ENCODE assay signal across 8 cellular contexts in the genomic region with DNA sequence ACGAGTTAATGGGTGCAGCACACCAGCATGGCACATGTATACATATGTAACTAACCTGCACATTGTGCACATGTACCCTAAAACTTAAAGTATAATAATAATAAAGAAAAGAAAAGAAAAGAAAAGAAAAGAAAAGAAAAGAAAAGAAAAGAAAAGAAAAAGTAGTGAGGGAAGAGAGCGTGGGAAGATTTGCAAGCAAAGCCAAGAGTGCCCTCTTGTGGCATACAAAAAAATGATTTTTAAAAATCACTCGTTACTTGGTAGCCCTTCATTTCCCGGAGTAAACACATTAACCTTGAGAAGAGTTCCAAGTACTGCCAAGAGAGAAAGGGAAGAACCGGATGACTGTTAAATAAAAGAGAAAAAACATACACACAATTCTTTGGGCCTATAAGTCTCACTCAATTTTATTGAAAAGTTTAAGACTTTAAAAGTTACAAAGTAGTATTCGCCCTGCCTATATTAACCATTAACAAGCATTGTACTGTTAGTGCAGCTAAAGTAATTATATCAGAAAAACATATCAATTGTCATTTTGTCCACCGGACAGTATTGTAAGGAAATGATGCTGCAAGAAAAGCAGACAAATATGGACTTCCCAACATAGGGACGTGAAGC. TPM values are rescaled to one million over a fixed set of nuclear protein-coding genes. Genes with fewer than 3 reads are reported as not detected.
A peak's percentile ranks its signal among the peaks of the same experiment; 100 is the strongest.
DNase-seq lines count a peak whose midpoint lies in the region; ATAC-seq and TF ChIP-seq lines count a peak whose summit lies in the region.

No MANE protein-coding gene starts in this region.

- peaks cover 8% of the 10 kb centered on the region for H3K4me1 Mint-ChIP-seq in chondrocyte (ENCODE audit: low read depth)

- peak; percentile 87 for TF ChIP-seq CTCF in chondrocyte (IDR thresholded peaks at IDR 0.05)
- peak; percentile 49 for TF ChIP-seq CTCF in liver (IDR thresholded peaks at IDR 0.05; ENCODE audit: low read depth, low read length, missing input control)

- H3K9me3 Mint-ChIP-seq in chondrocyte (ENCODE audit: low read depth), result no peaks in the 10 kb centered on the region

- peaks cover 2% of the 10 kb centered on the region for H3K36me3 Mint-ChIP-seq in chondrocyte (ENCODE audit: low read depth)

- no peak overlapping the region for H3K27ac Mint-ChIP-seq in chondrocyte (ENCODE audit: unreplicated experiment)

- H3K4me1 ChIP-seq in liver (ENCODE audit: control insufficient read depth in 4 of 4, insufficient read depth in 4 of 4, low read length in 3 of 4), result peaks cover under 1 to 13% (median 13%) of the 10 kb centered on the region in 4 donors

- ATAC-seq in stimulated activated naive CD8-positive, alpha-beta T cell treated with anti-CD3 and anti-CD28 coated beads, Interleukin-15, Interleukin-2, amounts not matched to agents 100 U/mL and 50 U/mL, for 24 hours, result no peak
- no peak for ATAC-seq in GM18517 (IDR thresholded peaks at IDR 0.05; ENCODE audit: unreplicated experiment)

- DNase-seq in NCI-H345 (lab: John Stamatoyannopoulos, UW), result peak; percentile 18
- DNase-seq in NCI-H345 treated with DMSO at 0.1 percent for 48 hours (lab: John Stamatoyannopoulos, UW; ENCODE audit: unreplicated experiment), result no peak
- DNase-seq in NCI-H82 treated with DMSO at 0.1 percent for 48 hours (lab: John Stamatoyannopoulos, UW; ENCODE audit: unreplicated experiment), result peak; percentile 2
- no peak for DNase-seq in chondrocyte (ENCODE audit: low spot score)
- no peak for DNase-seq in mesenteric fat pad (ENCODE audit: low spot score)
- DNase-seq in stimulated activated naive CD8-positive, alpha-beta T cell treated with anti-CD3 and anti-CD28 coated beads, Interleukin-15, Interleukin-2, amounts not matched to agents 100 U/mL and 50 U/mL, for 24 hours, result no peak

- WGBS in liver, result 37% methylated on average over 8 of the region's 8 CpGs

- no peak overlapping the region for H3K27ac ChIP-seq in liver (ENCODE audit: low read depth in 1 of 2, low read length in 2 of 2)

- H3K36me3 ChIP-seq in liver (ENCODE audit: control insufficient read depth in 4 of 4, insufficient read depth in 3 of 4, low read depth in 1 of 4, low read length in 3 of 4), result peaks cover 2 to 11% (median 9%) of the 10 kb centered on the region in 4 donors

- H3K9me3 ChIP-seq in liver (ENCODE audit: control insufficient read depth in 4 of 4, low read length in 3 of 4), result no peaks in the 10 kb centered on the region

- peaks cover 20% of the 10 kb centered on the region for H3K27me3 Mint-ChIP-seq in chondrocyte (ENCODE audit: low read depth)

- peaks cover 0 to 6% (median 0%) of the 10 kb centered on the region in 4 donors for H3K27me3 ChIP-seq in liver (ENCODE audit: control insufficient read depth in 4 of 4, insufficient read depth in 4 of 4, low read length in 3 of 4)

- TF ChIP-seq RAD21 in liver (IDR thresholded peaks at IDR 0.05), result peak; percentile 85

- H3K4me3 ChIP-seq in liver (ENCODE audit: low read depth in 1 of 3, low read length in 3 of 3), result no peak overlapping the region

- no peak overlapping the region for H3K9ac ChIP-seq in liver (ENCODE audit: low read depth in 1 of 2, low read length in 2 of 2)

- H3K4me3 Mint-ChIP-seq in chondrocyte (ENCODE audit: unreplicated experiment), result no peak overlapping the region

TF ChIP-seq in liver, 16 proteins besides CTCF, POLR2A, EP300 and RAD21:
- TF ChIP-seq, protein P1, sequence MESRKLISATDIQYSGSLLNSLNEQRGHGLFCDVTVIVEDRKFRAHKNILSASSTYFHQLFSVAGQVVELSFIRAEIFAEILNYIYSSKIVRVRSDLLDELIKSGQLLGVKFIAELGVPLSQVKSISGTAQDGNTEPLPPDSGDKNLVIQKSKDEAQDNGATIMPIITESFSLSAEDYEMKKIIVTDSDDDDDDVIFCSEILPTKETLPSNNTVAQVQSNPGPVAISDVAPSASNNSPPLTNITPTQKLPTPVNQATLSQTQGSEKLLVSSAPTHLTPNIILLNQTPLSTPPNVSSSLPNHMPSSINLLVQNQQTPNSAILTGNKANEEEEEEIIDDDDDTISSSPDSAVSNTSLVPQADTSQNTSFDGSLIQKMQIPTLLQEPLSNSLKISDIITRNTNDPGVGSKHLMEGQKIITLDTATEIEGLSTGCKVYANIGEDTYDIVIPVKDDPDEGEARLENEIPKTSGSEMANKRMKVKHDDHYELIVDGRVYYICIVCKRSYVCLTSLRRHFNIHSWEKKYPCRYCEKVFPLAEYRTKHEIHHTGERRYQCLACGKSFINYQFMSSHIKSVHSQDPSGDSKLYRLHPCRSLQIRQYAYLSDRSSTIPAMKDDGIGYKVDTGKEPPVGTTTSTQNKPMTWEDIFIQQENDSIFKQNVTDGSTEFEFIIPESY (IDR thresholded peaks at IDR 0.05), result no peak
- TF ChIP-seq JUND (IDR thresholded peaks at IDR 0.05), result no peak
- TF ChIP-seq YY1 (IDR thresholded peaks at IDR 0.05), result peak; percentile 33
- no peak for TF ChIP-seq GABPA (IDR thresholded peaks at IDR 0.05 in 1 of 2, conservative IDR thresholded peaks at IDR 0.05 in 1 of 2)
- no peak for TF ChIP-seq FOXA1 (IDR thresholded peaks at IDR 0.05)

RNA-seq across cellular contexts. Expression of a gene that starts 6.2 kb away (rescaled TPM):
- total RNA-seq in chondrocyte (not detected in 3 replicates), liver (under 1 TPM in 1 of 2 donors, not detected in 1; 0.08 TPM), mesenteric fat pad (4.8 TPM)
- polyA plus RNA-seq in liver, result under 1 TPM; 0.25 to 0.33 TPM

RNA-seq across cellular contexts. Expression of a gene that starts 38.3 kb away (rescaled TPM):
- total RNA-seq in chondrocyte (35.8 to 52.5 TPM (median 44.1 TPM) in 3 replicates), liver (100 to 1,000 TPM in 1 of 2 donors, 10 to 100 TPM in 1; 65.4 to 176 TPM), mesenteric fat pad (210 TPM)
- 10 to 100 TPM; 35.3 to 86.4 TPM for polyA plus RNA-seq in liver

Comparison
In these comparisons a context has a peak if more than half of its experiments do, and no peak if none do; other contexts are left out.
1. DNase-seq: peak in NCI-H345 (single experiment) and NCI-H82 treated with DMSO at 0.1 percent for 48 hours (single experiment); none in NCI-H345 treated with DMSO at 0.1 percent for 48 hours (single experiment), chondrocyte (single experiment), mesenteric fat pad (single experiment) and stimulated activated naive CD8-positive, alpha-beta T cell treated with anti-CD3 and anti-CD28 coated beads, Interleukin-15, Interleukin-2, amounts not matched to agents 100 U/mL and 50 U/mL, for 24 hours (single experiment).